Comparison of ENCODE assay signal across 17 cellular contexts in genomic region chrX:17077349-17077748, GRCh38.
DNase-seq lines count a peak whose midpoint lies in the region; ATAC-seq, FAIRE-seq and TF ChIP-seq lines count a peak whose summit lies in the region.
"Had no signal": no experiment of that assay in that cellular context is flagged by ENCODE, and none has a peak within 500 bp of the region (broad histone marks: within the 10 kb centered on the region; RNA-seq: fewer than 3 reads in every experiment).

No MANE protein-coding gene starts in this region.

- no peak overlapping the region for H2AFZ ChIP-seq in SK-N-SH (ENCODE audit: low read depth)
- H2AFZ ChIP-seq in endothelial cell of umbilical vein (ENCODE audit: low read depth, low read length) = no peak overlapping the region

- intact Hi-C loops in endothelial cell of umbilical vein (cut with micrococcal nuclease) = no loop called here
- intact Hi-C loops in Right ventricle myocardium inferior (cut with DNase I) = no loop called here

- no peaks in the 10 kb centered on the region for H3K9me1 ChIP-seq in endothelial cell of umbilical vein (replicated peaks; ENCODE audit: control insufficient read depth, extremely low read depth, insufficient read depth, low read length)

- in situ Hi-C loops in brain microvascular endothelial cell (cut with HindIII; ENCODE audit: low pct_ligation_motif_present, low sequenced_read_pairs) = no loop called here

- 67% methylated on average over 6 of the region's 6 CpGs for WGBS in SK-N-SH (ENCODE audit: low lambda C conversion rate)

- peak overlapping the region; percentile 40 to 53 for H3K27ac ChIP-seq in SK-N-SH (ENCODE audit: low read depth in 2 of 2, low read length in 1 of 2)
- H3K27ac ChIP-seq in endothelial cell of umbilical vein (ENCODE audit: insufficient read depth, low read depth, low read length) = peak overlapping the region; percentile 28
- no peak overlapping the region for H3K27ac ChIP-seq in brain microvascular endothelial cell
- H3K27ac ChIP-seq: 22Rv1; BLaER1 treated with 17β-estradiol and CSF1 and Interleukin-3, amounts not matched to agents 10 nM and 100 nM had no signal

- H3K27me3 ChIP-seq in SK-N-SH (ENCODE audit: insufficient read depth) (no peaks in the 10 kb centered on the region; the same call in 1 of the 2 replicates), endothelial cell of umbilical vein (ENCODE audit: control insufficient read depth in 2 of 2, insufficient read depth in 2 of 2, low read length in 2 of 2) (no peaks in the 10 kb centered on the region), brain microvascular endothelial cell (replicated peaks) (no peaks in the 10 kb centered on the region)

- H3K27me3 Mint-ChIP-seq in nephron (ENCODE audit: low read depth) = no peaks in the 10 kb centered on the region

- H3K4me1 Mint-ChIP-seq in nephron = peaks cover 43% of the 10 kb centered on the region
- H3K4me1 Mint-ChIP-seq in stimulated activated effector memory CD8-positive, alpha-beta T cell treated with anti-CD3 and anti-CD28 coated beads, Interleukin-12 subunit alpha, Interleukin-12 subunit beta, amount 100 ng/mL, for 72 hours = no peaks in the 10 kb centered on the region

- BruUV-seq in endothelial cell of umbilical vein (replicated peaks; lab: Mats Ljungman, UMichigan) = no TSS peak

- H3K4me3 ChIP-seq in SK-N-SH (ENCODE audit: low read depth in 2 of 2, low read length in 1 of 2) (no peak overlapping the region), endothelial cell of umbilical vein (replicated peaks in 1 of 3; ENCODE audit: insufficient read depth in 1 of 3, low read depth in 1 of 3, low read length in 3 of 3) (no peak overlapping the region), brain microvascular endothelial cell (ENCODE audit: low read depth, low read length) (no peak overlapping the region)
- H3K4me3 ChIP-seq: BLaER1 treated with 17β-estradiol and CSF1 and Interleukin-3, amounts not matched to agents 10 nM and 100 nM had no signal

- H3K36me3 ChIP-seq in SK-N-SH (replicated peaks in 1 of 2; ENCODE audit: control insufficient read depth in 1 of 2, insufficient read depth in 2 of 2, low read length in 1 of 2) (no peaks in the 10 kb centered on the region), endothelial cell of umbilical vein (ENCODE audit: control insufficient read depth in 2 of 2, extremely low read depth in 1 of 2, insufficient read depth in 2 of 2, low read length in 2 of 2) (no peaks in the 10 kb centered on the region), brain microvascular endothelial cell (replicated peaks) (no peaks in the 10 kb centered on the region)
- H3K36me3 ChIP-seq: BLaER1 treated with 17β-estradiol and CSF1 and Interleukin-3, amounts not matched to agents 10 nM and 100 nM had no signal

- H3K4me2 ChIP-seq in SK-N-SH = peak overlapping the region; percentile 34; the same call in 1 of the 2 replicates
- H3K4me2 ChIP-seq in endothelial cell of umbilical vein (ENCODE audit: insufficient read depth, low read length) = no peak overlapping the region
- H3K4me2 ChIP-seq: BLaER1 treated with 17β-estradiol and CSF1 and Interleukin-3, amounts not matched to agents 10 nM and 100 nM had no signal

- H3K9me2 ChIP-seq in SK-N-SH = no peaks in the 10 kb centered on the region

- POLR2A ChIA-PET in SK-N-SH (lab: Yijun Ruan, JAX) (no interaction called here), endothelial cell of umbilical vein (lab: Charles Lee) (no interaction called here)

- peaks cover 13% of the 10 kb centered on the region for H3F3A ChIP-seq in SK-N-SH (replicated peaks; ENCODE audit: insufficient read depth)

- dilution Hi-C loops in endothelial cell of umbilical vein (cut with MboI; ENCODE audit: extremely low pct_ligation_motif_present, low sequenced_read_pairs) = no loop called here

- TF ChIP-seq RAD21 in SK-N-SH (IDR thresholded peaks at IDR 0.05; ENCODE audit: low read length) = no peak

- H3K36me3 Mint-ChIP-seq in nephron (ENCODE audit: low read depth) = no peaks in the 10 kb centered on the region
- no peaks in the 10 kb centered on the region for H3K36me3 Mint-ChIP-seq in stimulated activated effector memory CD8-positive, alpha-beta T cell treated with anti-CD3 and anti-CD28 coated beads, Interleukin-12 subunit alpha, Interleukin-12 subunit beta, amount 100 ng/mL, for 72 hours

- no peak overlapping the region for H3K9ac ChIP-seq in SK-N-SH
- H3K9ac ChIP-seq in endothelial cell of umbilical vein (replicated peaks; ENCODE audit: extremely low read depth, insufficient read depth, low read length) = no peak overlapping the region
- H3K9ac ChIP-seq: BLaER1 treated with 17β-estradiol and CSF1 and Interleukin-3, amounts not matched to agents 10 nM and 100 nM had no signal

- CTCF ChIA-PET in SK-N-SH (lab: Yijun Ruan, JAX) = interaction anchor here (1.0 kb wide), 1 partner anchor 9 kb away, joined by 3 read pairs; no protein-coding TSS in a partner anchor
- CTCF ChIA-PET in endothelial cell of umbilical vein (lab: Charles Lee) = interaction anchor here (1.2 to 1.5 kb wide), 2 partner anchors 31 to 185 kb away, joined by 4 to 5 read pairs; no protein-coding TSS in a partner anchor

- H3K27ac Mint-ChIP-seq in nephron = peak overlapping the region; percentile 69 to 96 (median 90)
- no peak overlapping the region for H3K27ac Mint-ChIP-seq in stimulated activated effector memory CD8-positive, alpha-beta T cell treated with anti-CD3 and anti-CD28 coated beads, Interleukin-12 subunit alpha, Interleukin-12 subunit beta, amount 100 ng/mL, for 72 hours

- H3K9me3 ChIP-seq in SK-N-SH (no peaks in the 10 kb centered on the region), endothelial cell of umbilical vein (replicated peaks; ENCODE audit: control insufficient read depth, insufficient read depth, low read length) (no peaks in the 10 kb centered on the region)
- H3K9me3 ChIP-seq: BLaER1 treated with 17β-estradiol and CSF1 and Interleukin-3, amounts not matched to agents 10 nM and 100 nM had no signal

- TF ChIP-seq CTCF in SK-N-SH (IDR thresholded peaks at IDR 0.05) (no peak), endothelial cell of umbilical vein (IDR thresholded peaks at IDR 0.05; ENCODE audit: extremely low read depth in 1 of 2, insufficient read depth in 1 of 2, low read depth in 1 of 2, low read length in 2 of 2) (no peak), nephron (IDR thresholded peaks at IDR 0.05; ENCODE audit: unreplicated experiment in 3 of 3) (no peak), brain microvascular endothelial cell (IDR thresholded peaks at IDR 0.05; ENCODE audit: low read depth, low read length, missing control alignments) (no peak)

- DNase-seq in SK-N-SH (no peak), endothelial cell of umbilical vein (ENCODE audit: low read depth, low spot score) (no peak), Right ventricle myocardium inferior (ENCODE audit: missing footprints) (no peak), NCI-H82 (lab: John Stamatoyannopoulos, UW) (no peak), brain microvascular endothelial cell (no peak)
- DNase-seq in stimulated activated effector memory CD8-positive, alpha-beta T cell treated with anti-CD3 and anti-CD28 coated beads, Interleukin-12 subunit alpha, Interleukin-12 subunit beta, amount 100 ng/mL, for 72 hours (ENCODE audit: low spot score in 2 of 2) = no peak
- DNase-seq: DMS 273 treated with DMSO at 0.1 percent for 48 hours, NCI-H1436 treated with DMSO at 0.1 percent for 48 hours, NCI-H2081, NCI-H526 treated with DMSO at 0.1 percent for 48 hours, Right ventricle myocardium superior had no signal

- H3K4me3 Mint-ChIP-seq in nephron = no peak overlapping the region
- no peak overlapping the region for H3K4me3 Mint-ChIP-seq in stimulated activated effector memory CD8-positive, alpha-beta T cell treated with anti-CD3 and anti-CD28 coated beads, Interleukin-12 subunit alpha, Interleukin-12 subunit beta, amount 100 ng/mL, for 72 hours

- H3K9me3 Mint-ChIP-seq in nephron = no peaks in the 10 kb centered on the region
- no peaks in the 10 kb centered on the region for H3K9me3 Mint-ChIP-seq in stimulated activated effector memory CD8-positive, alpha-beta T cell treated with anti-CD3 and anti-CD28 coated beads, Interleukin-12 subunit alpha, Interleukin-12 subunit beta, amount 100 ng/mL, for 72 hours

- no peaks in the 10 kb centered on the region for H3K79me2 ChIP-seq in SK-N-SH (ENCODE audit: insufficient read depth)
- H3K79me2 ChIP-seq in endothelial cell of umbilical vein (ENCODE audit: control insufficient read depth, insufficient read depth, low read length) = no peaks in the 10 kb centered on the region

- no peak for TF ChIP-seq POLR2A in endothelial cell of umbilical vein (IDR thresholded peaks at IDR 0.05; ENCODE audit: low read depth, low read length)

- peaks cover 10 to 14% of the 10 kb centered on the region in 2 experiments; a peak in 3 of 4 replicates for H3K4me1 ChIP-seq in SK-N-SH (ENCODE audit: control insufficient read depth in 1 of 2, insufficient read depth in 2 of 2, low read depth in 1 of 2, low read length in 1 of 2)
- H3K4me1 ChIP-seq in endothelial cell of umbilical vein (ENCODE audit: control insufficient read depth, extremely low read depth, insufficient read depth, low read length) = peaks cover 14% of the 10 kb centered on the region

- FAIRE-seq in endothelial cell of umbilical vein (lab: Jason Lieb, UNC) = peak; percentile 61
- FAIRE-seq: H54, HTR-8/SVneo had no signal

- no peak for TF ChIP-seq EP300 in SK-N-SH (IDR thresholded peaks at IDR 0.05; ENCODE audit: borderline replicate concordance in 1 of 2, low read depth in 1 of 2, low read length in 1 of 2)

- no peaks in the 10 kb centered on the region for H4K20me1 ChIP-seq in SK-N-SH (ENCODE audit: insufficient read depth)
- H4K20me1 ChIP-seq in endothelial cell of umbilical vein (replicated peaks; ENCODE audit: control insufficient read depth, extremely low read depth, insufficient read depth, low read length) = no peaks in the 10 kb centered on the region

- ATAC-seq in SK-N-SH treated with all-trans-retinoic acid at 6 μM for 48 hours = no peak
- ATAC-seq in Right ventricle myocardium inferior = no peak
- no peak for ATAC-seq in stimulated activated effector memory CD8-positive, alpha-beta T cell treated with anti-CD3 and anti-CD28 coated beads, Interleukin-12 subunit alpha, Interleukin-12 subunit beta, amount 100 ng/mL, for 72 hours

TF ChIP-seq in SK-N-SH, 30 proteins besides CTCF, POLR2A, EP300 and RAD21 (continues in another document):
- no peak for TF ChIP-seq EZH2phosphoT487 (IDR thresholded peaks at IDR 0.05; ENCODE audit: borderline replicate concordance, low read depth)

TF ChIP-seq in SK-N-SH treated with all-trans-retinoic acid at 6 μM for 48 hours, 23 proteins besides CTCF, POLR2A, EP300 and RAD21 (continues in another document):
- TF ChIP-seq SNAI2 (CRISPR knock-in tag; IDR thresholded peaks at IDR 0.05) = no peak
- no peak for TF ChIP-seq ZNF70 (CRISPR knock-in tag; IDR thresholded peaks at IDR 0.05)
- no peak for TF ChIP-seq ARNTL (CRISPR knock-in tag; IDR thresholded peaks at IDR 0.05; ENCODE audit: borderline replicate concordance, low read depth)
- no peak for TF ChIP-seq TOX (CRISPR knock-in tag; IDR thresholded peaks at IDR 0.05; ENCODE audit: borderline replicate concordance)

TF ChIP-seq in endothelial cell of umbilical vein, 7 proteins besides CTCF, POLR2A, EP300 and RAD21 (continues in another document):
- no peak for TF ChIP-seq FOS (IDR thresholded peaks at IDR 0.05; ENCODE audit: borderline replicate concordance, insufficient read depth, low read length)
